ENCODE assay signal across 15 cellular contexts in genomic region chr11:77457340-77457739, GRCh38. TPM values are rescaled to one million over a fixed set of nuclear protein-coding genes. Genes with fewer than 3 reads are reported as not detected.
DNase-seq lines count a peak whose midpoint lies in the region; ATAC-seq and TF ChIP-seq lines count a peak whose summit lies in the region.
"Had no signal": no experiment of that assay in that cellular context is flagged by ENCODE, and none has a peak within 500 bp of the region (broad histone marks: within the 10 kb centered on the region; RNA-seq: fewer than 3 reads in every experiment).

No MANE protein-coding gene starts in this region.

- H3K27ac Mint-ChIP-seq in neural progenitor cell, result peak overlapping the region; percentile 97
- no peak overlapping the region for H3K27ac Mint-ChIP-seq in activated CD8-positive, alpha-beta T cell treated with anti-CD3 and anti-CD28 coated beads for 36 hours
- H3K27ac Mint-ChIP-seq in stimulated activated effector memory CD8-positive, alpha-beta T cell treated with anti-CD3 and anti-CD28 coated beads, Interleukin-12 subunit alpha, Interleukin-12 subunit beta, amount 100 ng/mL, for 72 hours, result no peak overlapping the region
- H3K27ac Mint-ChIP-seq: activated CD4-positive, alpha-beta T cell treated with anti-CD3 and anti-CD28 coated beads for 36 hours; activated naive CD4-positive, alpha-beta T cell treated with anti-CD3 and anti-CD28 coated beads, Interleukin-2, amount 50 U/mL, for 72 hours; effector memory CD8-positive, alpha-beta T cell had no signal

- peaks cover 30% of the 10 kb centered on the region for H3K4me1 ChIP-seq in neural progenitor cell

- no peaks in the 10 kb centered on the region for H3K9me3 ChIP-seq in neural progenitor cell (ENCODE audit: low read depth)
- H3K9me3 ChIP-seq: Caco-2 had no signal

- intact Hi-C loops in activated CD8-positive, alpha-beta T cell treated with anti-CD3 and anti-CD28 coated beads for 36 hours (cut with micrococcal nuclease), result no loop called here

- peaks cover 20% of the 10 kb centered on the region for H4K20me1 ChIP-seq in neural progenitor cell (ENCODE audit: low read depth)

- H3K27me3 Mint-ChIP-seq in neural progenitor cell (ENCODE audit: insufficient read depth, low read depth), result no peaks in the 10 kb centered on the region
- peaks cover 2% of the 10 kb centered on the region for H3K27me3 Mint-ChIP-seq in activated CD8-positive, alpha-beta T cell treated with anti-CD3 and anti-CD28 coated beads for 36 hours

- peak overlapping the region; percentile 57 for H3K4me3 Mint-ChIP-seq in neural progenitor cell
- H3K4me3 Mint-ChIP-seq in activated CD8-positive, alpha-beta T cell treated with anti-CD3 and anti-CD28 coated beads for 36 hours, result no peak overlapping the region
- no peak overlapping the region for H3K4me3 Mint-ChIP-seq in stimulated activated effector memory CD8-positive, alpha-beta T cell treated with anti-CD3 and anti-CD28 coated beads, Interleukin-12 subunit alpha, Interleukin-12 subunit beta, amount 100 ng/mL, for 72 hours
- H3K4me3 Mint-ChIP-seq: activated CD4-positive, alpha-beta T cell treated with anti-CD3 and anti-CD28 coated beads for 36 hours; effector memory CD8-positive, alpha-beta T cell had no signal

- H3K27ac ChIP-seq in neural progenitor cell, result no peak overlapping the region
- H3K27ac ChIP-seq: SK-N-MC had no signal

- no peaks in the 10 kb centered on the region for H3K27me3 ChIP-seq in neural progenitor cell

- POLR2A ChIA-PET in activated CD8-positive, alpha-beta T cell treated with anti-CD3 and anti-CD28 coated beads for 36 hours (lab: Charles Lee), result interaction anchor here (1.0 to 1.3 kb wide), 2 partner anchors 13 kb away, joined by 3 to 4 read pairs; no protein-coding TSS in a partner anchor

- peaks cover 34% of the 10 kb centered on the region for H3K4me1 Mint-ChIP-seq in neural progenitor cell
- no peaks in the 10 kb centered on the region for H3K4me1 Mint-ChIP-seq in activated CD8-positive, alpha-beta T cell treated with anti-CD3 and anti-CD28 coated beads for 36 hours (ENCODE audit: low read depth)
- no peaks in the 10 kb centered on the region for H3K4me1 Mint-ChIP-seq in stimulated activated effector memory CD8-positive, alpha-beta T cell treated with anti-CD3 and anti-CD28 coated beads, Interleukin-12 subunit alpha, Interleukin-12 subunit beta, amount 100 ng/mL, for 72 hours
- H3K4me1 Mint-ChIP-seq: activated CD4-positive, alpha-beta T cell treated with anti-CD3 and anti-CD28 coated beads for 36 hours had no signal

- H3K36me3 Mint-ChIP-seq in neural progenitor cell, result peaks cover 4% of the 10 kb centered on the region
- no peaks in the 10 kb centered on the region for H3K36me3 Mint-ChIP-seq in activated CD8-positive, alpha-beta T cell treated with anti-CD3 and anti-CD28 coated beads for 36 hours (ENCODE audit: low read depth)
- no peaks in the 10 kb centered on the region for H3K36me3 Mint-ChIP-seq in stimulated activated effector memory CD8-positive, alpha-beta T cell treated with anti-CD3 and anti-CD28 coated beads, Interleukin-12 subunit alpha, Interleukin-12 subunit beta, amount 100 ng/mL, for 72 hours
- H3K36me3 Mint-ChIP-seq: activated naive CD4-positive, alpha-beta T cell treated with anti-CD3 and anti-CD28 coated beads, Interleukin-2, amount 50 U/mL, for 72 hours had no signal

- ATAC-seq in GM19372 (IDR thresholded peaks at IDR 0.05; ENCODE audit: low read depth, unreplicated experiment) (peak; percentile 19), HG02759 (IDR thresholded peaks at IDR 0.05; ENCODE audit: unreplicated experiment) (peak; percentile 19), HG03565 (IDR thresholded peaks at IDR 0.05; ENCODE audit: unreplicated experiment) (peak; percentile 12)
- no peak for ATAC-seq in activated CD8-positive, alpha-beta T cell treated with anti-CD3 and anti-CD28 coated beads for 36 hours
- no peak for ATAC-seq in stimulated activated effector memory CD8-positive, alpha-beta T cell treated with anti-CD3 and anti-CD28 coated beads, Interleukin-12 subunit alpha, Interleukin-12 subunit beta, amount 100 ng/mL, for 72 hours
- ATAC-seq: activated CD4-positive, alpha-beta T cell treated with anti-CD3 and anti-CD28 coated beads for 36 hours; activated naive CD4-positive, alpha-beta T cell treated with anti-CD3 and anti-CD28 coated beads, Interleukin-2, amount 50 U/mL, for 72 hours; effector memory CD8-positive, alpha-beta T cell; HepG2 had no signal

- H3K36me3 ChIP-seq in neural progenitor cell, result no peaks in the 10 kb centered on the region

- H3K79me2 ChIP-seq in neural progenitor cell (ENCODE audit: low read depth), result peaks cover 38% of the 10 kb centered on the region

- peaks cover 21% of the 10 kb centered on the region for H3F3A ChIP-seq in neural progenitor cell (ENCODE audit: low read depth)

- peak overlapping the region; percentile 49 for H3K4me2 ChIP-seq in neural progenitor cell

- DNase-seq in neural progenitor cell (ENCODE audit: low spot score) (peak; percentile 66), DMS79 treated with DMSO at 0.1 percent for 48 hours (lab: John Stamatoyannopoulos, UW) (no peak), SIG-M5 treated with dmso at 0.1 percent for 504 hours (lab: John Stamatoyannopoulos, UW; ENCODE audit: unreplicated experiment) (no peak)
- no peak for DNase-seq in activated CD8-positive, alpha-beta T cell treated with anti-CD3 and anti-CD28 coated beads for 36 hours
- no peak for DNase-seq in stimulated activated effector memory CD8-positive, alpha-beta T cell treated with anti-CD3 and anti-CD28 coated beads, Interleukin-12 subunit alpha, Interleukin-12 subunit beta, amount 100 ng/mL, for 72 hours (ENCODE audit: low spot score in 2 of 2)
- DNase-seq: activated CD4-positive, alpha-beta T cell treated with anti-CD3 and anti-CD28 coated beads for 36 hours; Caco-2; effector memory CD8-positive, alpha-beta T cell; NCI-H226 had no signal

- H3K4me3 ChIP-seq in neural progenitor cell, result no peak overlapping the region
- H3K4me3 ChIP-seq: SK-N-MC had no signal

- no peak for TF ChIP-seq CTCF in neural progenitor cell (IDR thresholded peaks at IDR 0.05)
- no peak for TF ChIP-seq CTCF in activated CD8-positive, alpha-beta T cell treated with anti-CD3 and anti-CD28 coated beads for 36 hours (IDR thresholded peaks at IDR 0.05)

- peaks cover 3% of the 10 kb centered on the region for H3K9me3 Mint-ChIP-seq in neural progenitor cell
- no peaks in the 10 kb centered on the region for H3K9me3 Mint-ChIP-seq in activated CD8-positive, alpha-beta T cell treated with anti-CD3 and anti-CD28 coated beads for 36 hours
- H3K9me3 Mint-ChIP-seq in stimulated activated effector memory CD8-positive, alpha-beta T cell treated with anti-CD3 and anti-CD28 coated beads, Interleukin-12 subunit alpha, Interleukin-12 subunit beta, amount 100 ng/mL, for 72 hours, result no peaks in the 10 kb centered on the region
- H3K9me3 Mint-ChIP-seq: activated naive CD4-positive, alpha-beta T cell treated with anti-CD3 and anti-CD28 coated beads, Interleukin-2, amount 50 U/mL, for 72 hours; effector memory CD8-positive, alpha-beta T cell had no signal

- no peak overlapping the region for H2AFZ ChIP-seq in neural progenitor cell (replicated peaks)

- no peak overlapping the region for H3K9ac ChIP-seq in neural progenitor cell

- CTCF ChIA-PET in activated CD8-positive, alpha-beta T cell treated with anti-CD3 and anti-CD28 coated beads for 36 hours (lab: Charles Lee), result interaction anchor here (0.6 kb wide), 1 partner anchor 16 kb away, joined by 3 read pairs; no protein-coding TSS in a partner anchor

RNA-seq across cellular contexts. Expression of gene PAK1, which starts 16.6 kb away (rescaled TPM):
- total RNA-seq in neural progenitor cell (ENCODE audit: low replicate concordance), result 44.8 and 52.1 TPM in 2 replicates
- 10 to 100 TPM; 43.8 to 49.9 TPM for total RNA-seq in activated CD8-positive, alpha-beta T cell treated with anti-CD3 and anti-CD28 coated beads for 36 hours

Comparison
In these comparisons a context has a peak if more than half of its experiments do, and no peak if none do; other contexts are left out.
1. ATAC-seq: peak in GM19372 (single experiment), HG02759 (single experiment) and HG03565 (single experiment); none in activated CD8-positive, alpha-beta T cell treated with anti-CD3 and anti-CD28 coated beads for 36 hours (single experiment) and stimulated activated effector memory CD8-positive, alpha-beta T cell treated with anti-CD3 and anti-CD28 coated beads, Interleukin-12 subunit alpha, Interleukin-12 subunit beta, amount 100 ng/mL, for 72 hours (single experiment).